19 cellular contexts compared by ENCODE assay signal in the genomic region with DNA sequence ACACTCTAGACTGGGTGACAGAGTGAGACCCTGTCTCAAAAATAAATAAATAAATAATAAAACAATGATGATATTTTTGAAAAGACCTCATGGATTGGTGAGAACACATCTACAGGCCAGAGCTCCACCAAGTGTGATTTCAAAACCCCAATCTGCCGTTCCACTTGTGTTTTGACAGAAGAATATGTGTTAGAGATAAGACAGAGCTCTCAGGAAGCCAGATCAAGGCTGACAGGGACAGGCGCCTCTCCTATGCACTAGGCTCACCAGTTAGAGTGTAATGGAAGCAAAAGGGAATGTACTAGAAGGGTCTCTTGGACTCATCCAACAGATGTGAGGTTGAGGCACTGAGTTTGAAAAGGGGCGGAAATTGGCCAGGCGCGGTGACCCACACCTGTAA.
DNase-seq lines count a peak whose midpoint lies in the region; ATAC-seq and TF ChIP-seq lines count a peak whose summit lies in the region.
"Had no signal": no experiment of that assay in that cellular context is flagged by ENCODE, and none has a peak within 500 bp of the region (broad histone marks: within the 10 kb centered on the region; RNA-seq: fewer than 3 reads in every experiment).

No MANE protein-coding gene starts in this region.

- TF ChIP-seq EP300 in esophagus muscularis mucosa (IDR thresholded peaks at IDR 0.05): no peak

- no peaks in the 10 kb centered on the region for H3K9me3 Mint-ChIP-seq in osteocyte (ENCODE audit: unreplicated experiment)
- H3K9me3 Mint-ChIP-seq: activated T-helper 2 cell treated with anti-CD3 and anti-CD28 coated beads, Interferon-gamma antibody, Interleukin-2, Interleukin-4, amounts not matched to agents 10 μg/mL and 5 μg/mL and 100 μg/mL, durations not matched to agents 14 hours and 24 hours and 36 hours had no signal

- no peaks in the 10 kb centered on the region for H3K27me3 ChIP-seq in adipocyte (replicated peaks; ENCODE audit: control insufficient read depth, insufficient read depth, low read length)
- H3K27me3 ChIP-seq in esophagus muscularis mucosa: no peaks in the 10 kb centered on the region
- H3K27me3 ChIP-seq in tibial artery: no peaks in the 10 kb centered on the region
- peaks cover 90% of the 10 kb centered on the region for H3K27me3 ChIP-seq in MM.1S (replicated peaks; ENCODE audit: insufficient read depth, low read length)
- H3K27me3 ChIP-seq: adrenal gland had no signal

- H3K4me3 ChIP-seq in adipocyte (ENCODE audit: low read length) (no peak overlapping the region), esophagus muscularis mucosa (no peak overlapping the region), tibial artery (no peak overlapping the region), MM.1S (ENCODE audit: low read length) (no peak overlapping the region)
- H3K4me3 ChIP-seq: adrenal gland, lung had no signal

- H3K79me2 ChIP-seq in MM.1S (ENCODE audit: low read length): no peaks in the 10 kb centered on the region

- H3K36me3 ChIP-seq in adipocyte (ENCODE audit: control insufficient read depth, insufficient read depth, low read length, severe bottlenecking) (no peaks in the 10 kb centered on the region), esophagus muscularis mucosa (no peaks in the 10 kb centered on the region), tibial artery (no peaks in the 10 kb centered on the region), MM.1S (replicated peaks; ENCODE audit: insufficient read depth, low read length) (no peaks in the 10 kb centered on the region)
- H3K36me3 ChIP-seq: adrenal gland had no signal

- no peak for TF ChIP-seq CTCF in esophagus muscularis mucosa (IDR thresholded peaks at IDR 0.05)
- no peak for TF ChIP-seq CTCF in osteocyte (IDR thresholded peaks at IDR 0.05)
- TF ChIP-seq CTCF in tibial artery (IDR thresholded peaks at IDR 0.05): no peak
- TF ChIP-seq CTCF in MM.1S (IDR thresholded peaks at IDR 0.05; ENCODE audit: low read length): no peak

- 85% methylated on average over 5 of the region's 5 CpGs for WGBS in esophagus muscularis mucosa

- no peaks in the 10 kb centered on the region for H3F3A ChIP-seq in MM.1S (ENCODE audit: insufficient read depth, low read length)

- H3K27ac ChIP-seq in esophagus muscularis mucosa (replicated peaks in 1 of 4): peak overlapping the region; percentile 92 to 96 (median 95)
- H3K27ac ChIP-seq in tibial artery: peak overlapping the region; percentile 84
- H3K27ac ChIP-seq in MM.1S (ENCODE audit: low read length): no peak overlapping the region

- H3K27ac Mint-ChIP-seq in osteocyte (ENCODE audit: unreplicated experiment): peak overlapping the region; percentile 98
- H3K27ac Mint-ChIP-seq: activated T-helper 2 cell treated with anti-CD3 and anti-CD28 coated beads, Interferon-gamma antibody, Interleukin-2, Interleukin-4, amounts not matched to agents 10 μg/mL and 5 μg/mL and 100 μg/mL, durations not matched to agents 14 hours and 24 hours and 36 hours; T-helper 17 cell had no signal

- no peak for TF ChIP-seq POLR2A in esophagus muscularis mucosa (IDR thresholded peaks at IDR 0.05; ENCODE audit: low read depth)

- ATAC-seq in GM18519 (IDR thresholded peaks at IDR 0.05; ENCODE audit: low FRiP score, unreplicated experiment): no peak
- ATAC-seq: activated CD4-positive, CD25-positive, alpha-beta regulatory T cell treated with anti-CD3 and anti-CD28 coated beads, Interleukin-2, amount 50 U/mL, for 24 hours; HepG2; right cardiac atrium; T-helper 17 cell had no signal

- intact Hi-C loops in esophagus muscularis mucosa (cut with DNase I) (no loop called here), tibial artery (cut with DNase I; ENCODE audit: low total_unique reads) (no loop called here)

- H2AFZ ChIP-seq in MM.1S (ENCODE audit: low read length): no peak overlapping the region

- peaks cover 66% of the 10 kb centered on the region for H3K4me1 Mint-ChIP-seq in osteocyte (ENCODE audit: unreplicated experiment)

- peak overlapping the region; percentile 27 for H3K4me3 Mint-ChIP-seq in osteocyte (ENCODE audit: unreplicated experiment)
- H3K4me3 Mint-ChIP-seq: T-helper 17 cell had no signal

- DNase-seq in adipocyte (ENCODE audit: low read depth) (no peak), esophagus muscularis mucosa (ENCODE audit: extremely low spot score) (no peak), osteocyte (ENCODE audit: extremely low spot score, unreplicated experiment) (no peak), tibial artery (no peak), MM.1S (no peak)
- no peak for DNase-seq in activated CD4-positive, CD25-positive, alpha-beta regulatory T cell (lab: John Stamatoyannopoulos, UW)
- DNase-seq: cortex of kidney; glutamatergic neuron; NCI-H187 treated with DMSO at 0.1 percent for 48 hours; SHP77; stimulated activated CD4-positive, alpha-beta T cell treated with anti-CD3 and anti-CD28 coated beads, Interleukin-1b, Interleukin-23, amount 100 ng/mL, for 48 hours; T-helper 17 cell had no signal

- H3K36me3 Mint-ChIP-seq in osteocyte (ENCODE audit: unreplicated experiment): no peaks in the 10 kb centered on the region

- H3K9ac ChIP-seq in adipocyte (ENCODE audit: low read length) (peak overlapping the region; percentile 56), MM.1S (ENCODE audit: low read length) (no peak overlapping the region)

- no peak overlapping the region for H3K4me2 ChIP-seq in MM.1S (ENCODE audit: low read depth, low read length)

- H4K20me1 ChIP-seq in MM.1S (ENCODE audit: insufficient read depth, low read length): no peaks in the 10 kb centered on the region

- H3K27me3 Mint-ChIP-seq in osteocyte (ENCODE audit: unreplicated experiment): no peaks in the 10 kb centered on the region

- H3K9me2 ChIP-seq in MM.1S (replicated peaks; ENCODE audit: insufficient read depth, low read length): no peaks in the 10 kb centered on the region

- H3K9me3 ChIP-seq in adipocyte (ENCODE audit: control insufficient read depth, low read length) (no peaks in the 10 kb centered on the region), esophagus muscularis mucosa (no peaks in the 10 kb centered on the region), tibial artery (no peaks in the 10 kb centered on the region), MM.1S (replicated peaks; ENCODE audit: insufficient read depth, low read length) (no peaks in the 10 kb centered on the region)
- H3K9me3 ChIP-seq: adrenal gland had no signal

- peaks cover 52% of the 10 kb centered on the region for H3K4me1 ChIP-seq in adipocyte (ENCODE audit: control insufficient read depth, insufficient read depth, low read length)
- H3K4me1 ChIP-seq in esophagus muscularis mucosa: peaks cover 42 to 75% (median 70%) of the 10 kb centered on the region in 4 donors
- H3K4me1 ChIP-seq in tibial artery: peaks cover 0 to 75% (median 42%) of the 10 kb centered on the region in 4 donors
- no peaks in the 10 kb centered on the region for H3K4me1 ChIP-seq in MM.1S (ENCODE audit: low read length)
